Comparison of ENCODE assay signal across 9 cellular contexts in genomic region chr18:48994044-48994651, GRCh38. TPM values are rescaled to one million over a fixed set of nuclear protein-coding genes. Genes with fewer than 3 reads are reported as not detected.
A peak's percentile ranks its signal among the peaks of the same experiment; 100 is the strongest.
DNase-seq lines count a peak whose midpoint lies in the region; ATAC-seq, FAIRE-seq and TF ChIP-seq lines count a peak whose summit lies in the region.
"Had no signal": no experiment of that assay in that cellular context is flagged by ENCODE, and none has a peak within 500 bp of the region (broad histone marks: within the 10 kb centered on the region; RNA-seq: fewer than 3 reads in every experiment).

No MANE protein-coding gene starts in this region.

- no peaks in the 10 kb centered on the region for H3K9me3 ChIP-seq in A549
- no peaks in the 10 kb centered on the region for H3K9me3 ChIP-seq in mucosa of descending colon

- POLR2A ChIA-PET in A549 (lab: Yijun Ruan, JAX): interaction anchor here (0.8 kb wide), 1 partner anchor 42 kb away, joined by 4 read pairs; no protein-coding TSS in a partner anchor

- H3K36me3 ChIP-seq in mucosa of descending colon (ENCODE audit: low read depth): no peaks in the 10 kb centered on the region

- TF ChIP-seq EP300 in A549 (IDR thresholded peaks at IDR 0.05) (no peak), Ishikawa (IDR thresholded peaks at IDR 0.05; ENCODE audit: borderline replicate concordance) (peak; percentile 43; the same call in 1 of the 2 replicates)

- TF ChIP-seq RAD21 in A549 (conservative IDR thresholded peaks at IDR 0.05 in 1 of 2, IDR thresholded peaks at IDR 0.05 in 1 of 2): no peak
- no peak for TF ChIP-seq RAD21 in Ishikawa (IDR thresholded peaks at IDR 0.05; ENCODE audit: low read depth)

- peak overlapping the region; percentile 91 to 100 for H3K27ac ChIP-seq in A549

- TF ChIP-seq CTCF in A549 (IDR thresholded peaks at IDR 0.05) (no peak), mucosa of descending colon (IDR thresholded peaks at IDR 0.05) (no peak)

- H3K4me1 ChIP-seq in A549 (peaks cover 91% of the 10 kb centered on the region), mucosa of descending colon (ENCODE audit: low read depth) (peaks cover 15% of the 10 kb centered on the region)

- WGBS in A549 (ENCODE audit: missing lambda C conversion rate): 50% methylated on average over 15 of the region's 15 CpGs

- CTCF ChIA-PET in A549 (lab: Yijun Ruan, JAX): no interaction called here

- ATAC-seq in A549 (no peak), mucosa of descending colon (peak; percentile 6)

- peak overlapping the region; percentile 53 for H3K4me2 ChIP-seq in A549

- H3K4me3 ChIP-seq in A549: no peak overlapping the region
- no peak overlapping the region for H3K4me3 ChIP-seq in mucosa of descending colon

- TF ChIP-seq POLR2A in A549 (IDR thresholded peaks at IDR 0.05; ENCODE audit: low read length): no peak

- peak in 1 of 2 experiments; percentile 58 for DNase-seq in A549 (ENCODE audit: low read depth in 1 of 2, low spot score in 1 of 2)
- DNase-seq in dedifferentiated amniotic fluid mesenchymal stem cell (ENCODE audit: extremely low spot score): peak; percentile 84
- DNase-seq in mucosa of descending colon: no peak
- no peak for DNase-seq in activated CD4-positive, alpha-beta T cell treated with anti-CD3 and anti-CD28 coated beads, Interleukin-2, amount 50 U/mL, for 4 hours
- DNase-seq in T-helper 9 cell: no peak
- DNase-seq in DMS153 treated with DMSO at 0.1 percent for 48 hours (lab: John Stamatoyannopoulos, UW; ENCODE audit: unreplicated experiment): no peak
- DNase-seq in AML-193 (lab: John Stamatoyannopoulos, UW): no peak
- DNase-seq: activated effector memory CD4-positive, alpha-beta T cell treated with Interleukin-2 at 50 U/mL for 16 hours had no signal

- FAIRE-seq in A549 (lab: Jason Lieb, UNC): no peak

- intact Hi-C loops in mucosa of descending colon (cut with DNase I, micrococcal nuclease): no loop called here

TF ChIP-seq in A549, 52 proteins besides CTCF, POLR2A, EP300 and RAD21 (continues in another document):
- TF ChIP-seq MAX (IDR thresholded peaks at IDR 0.05) (0 out of 2 replicates have a peak, but pooled peaks have one; percentile 13), ELK1 (IDR thresholded peaks at IDR 0.05; ENCODE audit: low read depth, low read length) (no peak), HMGXB4 (CRISPR knock-in tag; IDR thresholded peaks at IDR 0.05; ENCODE audit: borderline replicate concordance) (no peak), HOXB5 (CRISPR knock-in tag; IDR thresholded peaks at IDR 0.05) (0 out of 2 replicates have a peak, but pooled peaks have one; percentile 22), MYC (IDR thresholded peaks at IDR 0.05; ENCODE audit: borderline replicate concordance, low read length) (no peak), GATA3 (IDR thresholded peaks at IDR 0.05; ENCODE audit: borderline replicate concordance) (peak; percentile 32; the same call in 1 of the 2 replicates), HEYL (CRISPR knock-in tag; IDR thresholded peaks at IDR 0.05) (no peak), PBX3 (IDR thresholded peaks at IDR 0.05) (no peak), FOSL2 (IDR thresholded peaks at IDR 0.05) (no peak), FOSL2 (CRISPR knock-in tag; IDR thresholded peaks at IDR 0.05) (peak; percentile 52; the same call in 1 of the 2 replicates)

TF ChIP-seq in Ishikawa, 13 proteins besides CTCF, POLR2A, EP300 and RAD21:
- TF ChIP-seq USF1 (IDR thresholded peaks at IDR 0.05) (no peak), MAX (IDR thresholded peaks at IDR 0.05) (peak; percentile 52)

RNA-seq across cellular contexts. Expression of gene SMAD7, which starts 43.4 kb away (rescaled TPM):
- polyA plus RNA-seq in A549 (2011; rRNA removed): 18.9 and 19.9 TPM in 2 replicates
- polyA plus RNA-seq in A549 (2012; cell fraction: cytosol; rRNA removed): 38.2 and 48.5 TPM in 2 replicates
- polyA plus RNA-seq in A549 (2012; cell fraction: nucleus; rRNA removed): 76.0 and 84.4 TPM in 2 replicates
- 26.9 to 29.1 TPM (median 29.0 TPM) in 3 replicates for polyA plus RNA-seq in A549 (2017; fragmentation: RNase III; extraction: RNeasy Plus Mini Kit Qiagen cat#74134 plus additional on column Dnase treatment)
- 51.4 and 52.2 TPM in 2 replicates for polyA minus RNA-seq in A549 (2011; rRNA and poly(A)+ RNA removed)
- total RNA-seq in mucosa of descending colon: 10 to 100 TPM; 22.3 to 67.4 (median 33.1) TPM
